8 cellular contexts compared by ENCODE assay signal in the genomic region with DNA sequence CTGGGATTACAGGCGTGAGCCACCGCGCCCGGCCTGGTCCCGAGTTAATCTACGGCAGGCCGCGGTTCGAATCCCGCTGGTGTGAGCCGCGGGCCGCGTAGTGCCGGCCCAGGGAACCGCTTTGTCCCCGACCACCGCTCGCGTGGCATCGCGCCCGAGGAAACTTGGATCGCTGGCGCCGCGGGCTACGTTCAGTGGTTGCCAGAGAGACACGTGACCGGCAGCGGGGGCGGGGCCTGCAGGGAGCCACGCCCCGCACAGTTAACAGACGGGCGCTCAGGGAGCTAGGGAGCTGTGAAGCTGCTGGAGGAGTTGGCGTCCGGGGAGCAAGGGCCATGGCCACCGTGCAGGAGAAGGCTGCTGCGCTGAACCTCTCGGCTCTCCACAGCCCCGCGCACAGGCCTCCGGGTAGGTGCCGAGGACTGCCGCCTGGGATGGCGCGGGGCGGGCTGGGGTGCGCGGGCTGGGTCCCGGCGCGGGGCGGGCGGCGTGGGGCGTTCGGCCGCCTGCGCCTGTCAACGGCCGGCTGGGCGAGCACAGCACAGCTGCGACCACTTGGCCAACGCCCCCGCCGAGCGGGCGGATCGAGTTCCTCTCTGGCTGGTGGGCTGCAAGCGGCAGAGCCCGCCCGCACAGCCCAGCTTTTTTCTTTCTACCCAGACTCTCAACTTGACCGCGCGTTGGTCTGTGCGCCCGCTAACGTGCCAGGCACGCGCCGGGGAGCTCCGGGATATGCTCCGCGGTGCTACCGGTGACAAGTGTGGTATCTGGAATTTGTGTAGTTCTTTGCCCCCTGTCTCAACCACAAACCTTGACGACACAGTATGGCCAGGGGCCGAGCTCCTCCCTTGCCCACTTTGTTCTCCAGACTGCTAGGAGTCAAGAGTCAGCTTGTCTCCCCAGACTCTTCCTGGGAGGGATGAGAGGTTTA. TPM values are rescaled to one million over a fixed set of nuclear protein-coding genes. Genes with fewer than 3 reads are reported as not detected.
A peak's percentile ranks its signal among the peaks of the same experiment; 100 is the strongest.
DNase-seq lines count a peak whose midpoint lies in the region; ATAC-seq and TF ChIP-seq lines count a peak whose summit lies in the region.

A gene (plus strand): TSS at position 258 of the 931 bp plus-strand sequence. CDS start 78 bp downstream, at position 336.

- H3K27ac Mint-ChIP-seq in CD4-positive, alpha-beta memory T cell = peak within 1 kb of the TSS in 3 of 7 donors; percentile 8 to 66 (median 25)

- no peak within 1 kb of the TSS for H3K27ac ChIP-seq in CD4-positive, alpha-beta memory T cell (ENCODE audit: low read depth, low read length)
- H3K27ac ChIP-seq in esophagus muscularis mucosa (replicated peaks in 1 of 4) = peak within 1 kb of the TSS; percentile 64 to 79 (median 76)

- peak; percentile 66 to 73 (median 69) for DNase-seq in CD4-positive, alpha-beta memory T cell
- DNase-seq in NOMO-1 treated with dmso at 0.1 percent for 144 hours (lab: John Stamatoyannopoulos, UW; ENCODE audit: unreplicated experiment) (peak; percentile 34), esophagus muscularis mucosa (ENCODE audit: extremely low spot score) (peak; percentile 95)
- peak; percentile 82 for DNase-seq in activated T-cell treated with anti-CD3 and anti-CD28 coated beads, Interleukin-2, amount 50 U/mL, for 1 hour
- peak; percentile 40 to 46 for DNase-seq in stimulated activated CD8-positive, alpha-beta memory T cell treated with anti-CD3 and anti-CD28 coated beads, Interleukin-4, amount 100 ng/mL, for 1 hour (ENCODE audit: low read depth in 2 of 2, low spot score in 1 of 2)

- H3K4me1 ChIP-seq in CD4-positive, alpha-beta memory T cell (ENCODE audit: insufficient read depth, low read length) = peaks cover 25% of the 10 kb centered on the region
- H3K4me1 ChIP-seq in esophagus muscularis mucosa (peaks cover 9 to 19% (median 15%) of the 10 kb centered on the region in 4 donors), mucosa of stomach (ENCODE audit: control insufficient read depth, insufficient read depth, low read length) (no peaks in the 10 kb centered on the region)

- peak within 1 kb of the TSS; percentile 43 to 49 for H3K4me3 ChIP-seq in CD4-positive, alpha-beta memory T cell (ENCODE audit: low read length in 2 of 2)
- H3K4me3 ChIP-seq in esophagus muscularis mucosa = peak within 1 kb of the TSS; percentile 62 to 82 (median 77)
- peak within 1 kb of the TSS; percentile 42 for H3K4me3 ChIP-seq in mucosa of stomach (ENCODE audit: low read length)

- CTCF ChIA-PET in CD4-positive, alpha-beta memory T cell (lab: Charles Lee; ENCODE audit: partially characterized antibody) = interaction anchor here (0.7 to 2.2 kb wide), 8 partner anchors 8 to 49 kb away, joined by 3 to 6 read pairs (median 5); no protein-coding TSS in a partner anchor

- H3K4me1 Mint-ChIP-seq in CD4-positive, alpha-beta memory T cell = peaks cover 14 to 42% (median 25%) of the 10 kb centered on the region in 4 donors

- TF ChIP-seq EP300 in esophagus muscularis mucosa (IDR thresholded peaks at IDR 0.05) = no peak

- no peak for TF ChIP-seq POLR2A in esophagus muscularis mucosa (IDR thresholded peaks at IDR 0.05; ENCODE audit: low read depth)

- intact Hi-C loops in CD4-positive, alpha-beta memory T cell (cut with micrococcal nuclease) = loop anchor here (1.0 to 10.0 kb wide), 3 partner anchors 23 to 123 kb away; a partner anchor contains a TSS
- intact Hi-C loops in esophagus muscularis mucosa (cut with DNase I) = no loop called here

- H3K27me3 Mint-ChIP-seq in CD4-positive, alpha-beta memory T cell = peaks cover 9 to 19% of the 10 kb centered on the region in 2 donors

- no peak for TF ChIP-seq CTCF in esophagus muscularis mucosa (IDR thresholded peaks at IDR 0.05)

- H3K27me3 ChIP-seq in CD4-positive, alpha-beta memory T cell (ENCODE audit: insufficient read depth, low read length) = peaks cover 3% of the 10 kb centered on the region
- H3K27me3 ChIP-seq in esophagus muscularis mucosa (no peaks in the 10 kb centered on the region), mucosa of stomach (ENCODE audit: control insufficient read depth, insufficient read depth, low read length) (peaks cover 21% of the 10 kb centered on the region)

- ATAC-seq in GM19455 (IDR thresholded peaks at IDR 0.05; ENCODE audit: unreplicated experiment) = peak; percentile 68
- ATAC-seq in HG03571 (IDR thresholded peaks at IDR 0.05; ENCODE audit: unreplicated experiment) = peak; percentile 74

- no peaks in the 10 kb centered on the region for H3K9me3 ChIP-seq in CD4-positive, alpha-beta memory T cell (ENCODE audit: control insufficient read depth in 1 of 2, low read length in 2 of 2)
- H3K9me3 ChIP-seq in esophagus muscularis mucosa = no peaks in the 10 kb centered on the region
- no peaks in the 10 kb centered on the region for H3K9me3 ChIP-seq in mucosa of stomach (ENCODE audit: control insufficient read depth, low read length)

- no peaks in the 10 kb centered on the region for H3K36me3 Mint-ChIP-seq in CD4-positive, alpha-beta memory T cell

- H3K9me3 Mint-ChIP-seq in CD4-positive, alpha-beta memory T cell = no peaks in the 10 kb centered on the region

- H3K36me3 ChIP-seq in CD4-positive, alpha-beta memory T cell (ENCODE audit: insufficient read depth, low read length) = no peaks in the 10 kb centered on the region
- H3K36me3 ChIP-seq in esophagus muscularis mucosa = no peaks in the 10 kb centered on the region
- no peaks in the 10 kb centered on the region for H3K36me3 ChIP-seq in mucosa of stomach (ENCODE audit: control insufficient read depth, insufficient read depth, low read length)

- H3K9ac ChIP-seq in mucosa of stomach (ENCODE audit: low read length) = peak within 1 kb of the TSS; percentile 40

- H3K4me3 Mint-ChIP-seq in CD4-positive, alpha-beta memory T cell = peak within 1 kb of the TSS; percentile 82 to 88 (median 86)

- POLR2A ChIA-PET in CD4-positive, alpha-beta memory T cell (lab: Charles Lee; ENCODE audit: partially characterized antibody) = interaction anchor here (0.6 to 4.9 kb wide), 3 partner anchors 15 to 50 kb away, joined by 3 to 43 read pairs (median 3); a partner anchor contains a TSS

- under 1% methylated on average over 33 of the region's 89 CpGs for WGBS in esophagus muscularis mucosa

RNA-seq across cellular contexts. Expression of the gene that starts here (rescaled TPM):
- total RNA-seq in CD4-positive, alpha-beta memory T cell = 1 to 10 TPM; 1.4 to 1.9 TPM
- polyA plus RNA-seq in CD4-positive, alpha-beta memory T cell = under 1 TPM; 0.37 to 0.68 TPM
- total RNA-seq in esophagus muscularis mucosa = 1 to 10 TPM; 1.3 to 2.3 (median 1.8) TPM

Comparison
In these comparisons a context has a peak if more than half of its experiments do, and no peak if none do; other contexts are left out.
1. DNase-seq: peak in every context shown above with its lines; median percentile 95 in esophagus muscularis mucosa; 82 in activated T-cell treated with anti-CD3 and anti-CD28 coated beads, Interleukin-2, amount 50 U/mL, for 1 hour; 69 in CD4-positive, alpha-beta memory T cell; 43 in stimulated activated CD8-positive, alpha-beta memory T cell treated with anti-CD3 and anti-CD28 coated beads, Interleukin-4, amount 100 ng/mL, for 1 hour; 34 in NOMO-1 treated with dmso at 0.1 percent for 144 hours.